In the genomic region with DNA sequence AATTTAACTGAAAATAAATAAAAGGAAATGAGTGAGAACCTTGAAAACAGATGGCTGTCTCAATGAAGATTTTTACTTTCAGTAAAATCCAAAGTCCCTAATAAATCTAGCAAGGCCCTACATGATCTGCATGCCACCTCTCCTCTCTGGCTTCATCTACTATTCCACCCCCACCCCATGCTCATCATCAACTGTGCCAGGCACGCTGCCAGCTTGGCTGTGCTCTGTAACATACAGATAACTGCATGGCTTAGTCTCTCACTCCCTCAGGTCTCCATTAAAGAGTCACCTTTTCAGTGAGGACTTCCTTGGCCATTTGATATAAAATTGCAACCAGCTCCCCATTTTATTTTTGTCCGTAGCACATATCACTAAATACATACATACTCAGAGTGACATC, we compare ENCODE assay signal across 27 cellular contexts. TPM values are rescaled to one million over a fixed set of nuclear protein-coding genes. Genes with fewer than 3 reads are reported as not detected.
"Had no signal": no experiment of that assay in that cellular context is flagged by ENCODE, and none has a peak within 500 bp of the region (broad histone marks: within the 10 kb centered on the region; RNA-seq: fewer than 3 reads in every experiment).

No MANE protein-coding gene starts in this region.

- DNase-seq: activated CD4-positive, alpha-beta T cell treated with anti-CD3 and anti-CD28 coated beads for 36 hours; activated CD8-positive, alpha-beta T cell treated with anti-CD3 and anti-CD28 coated beads for 36 hours; activated effector memory CD4-positive, alpha-beta T cell treated with anti-CD3 and anti-CD28 coated beads, Interleukin-2, amount 50 U/mL, for 16 hours; activated naive CD4-positive, alpha-beta T cell treated with Interleukin-2 at 50 U/mL for 16 hours; activated naive CD8-positive, alpha-beta T cell treated with anti-CD3 and anti-CD28 coated beads, Interleukin-2, amount 50 U/mL, for 24 hours; activated T-cell treated with anti-CD3 and anti-CD28 coated beads, Interleukin-2, amount 50 U/mL, for 4 hours; amniotic stem cell; body of pancreas; KG1; NCI-H1092; NCI-H1417; NCI-H2029; NCI-H2107; NCI-H2171 treated with DMSO at 0.1 percent for 48 hours; NCI-H226; NCI-H526; NCI-H82; PC-3; SIG-M5; T-helper 17 cell; T-helper 9 cell; WERI-Rb-1 had no signal

- H3K27ac ChIP-seq: ascending aorta, body of pancreas, WERI-Rb-1 had no signal

- H3K9me3 ChIP-seq: body of pancreas had no signal

- H3K27me3 ChIP-seq: ascending aorta, body of pancreas had no signal

- H3K4me3 ChIP-seq: ascending aorta, body of pancreas had no signal

- H3K4me1 ChIP-seq: ascending aorta, body of pancreas had no signal

- H3K36me3 ChIP-seq: ascending aorta, WERI-Rb-1 had no signal

- ATAC-seq: activated CD4-positive, alpha-beta T cell treated with anti-CD3 and anti-CD28 coated beads for 36 hours; activated CD8-positive, alpha-beta T cell treated with anti-CD3 and anti-CD28 coated beads for 36 hours; activated naive CD4-positive, alpha-beta T cell treated with anti-CD3 and anti-CD28 coated beads, Interleukin-2, amount 50 U/mL, for 72 hours; activated naive CD8-positive, alpha-beta T cell treated with anti-CD3 and anti-CD28 coated beads, Interleukin-2, amount 50 U/mL, for 24 hours; activated T-cell treated with anti-CD3 and anti-CD28 coated beads, Interleukin-2, amount 50 U/mL, for 4 hours; body of pancreas; PC-3; T-helper 17 cell had no signal

RNA-seq across cellular contexts. Expression of gene RGSL1, which starts 26.7 kb away (rescaled TPM):
- total RNA-seq: activated CD4-positive, alpha-beta T cell treated with anti-CD3 and anti-CD28 coated beads for 36 hours; activated CD8-positive, alpha-beta T cell treated with anti-CD3 and anti-CD28 coated beads for 36 hours; activated naive CD4-positive, alpha-beta T cell treated with anti-CD3 and anti-CD28 coated beads, Interleukin-2, amount 50 U/mL, for 72 hours; activated T-cell treated with anti-CD3 and anti-CD28 coated beads, Interleukin-2, amount 50 U/mL, for 4 hours; ascending aorta; body of pancreas; bronchial epithelial cell; LHCN-M2; M059J; PC-3; T-helper 17 cell had no signal
